Comparison of ENCODE assay signal across 8 cellular contexts in genomic region chr7:149873074-149873967, GRCh38.
DNase-seq lines count a peak whose midpoint lies in the region; ATAC-seq, FAIRE-seq and TF ChIP-seq lines count a peak whose summit lies in the region.

No MANE protein-coding gene starts in this region.

- peaks cover 28% of the 10 kb centered on the region for H3K36me3 ChIP-seq in DND-41 (ENCODE audit: insufficient read depth, low read length)

- no peak for FAIRE-seq in H54 (lab: Jason Lieb, UNC)

- H2AFZ ChIP-seq in DND-41 (ENCODE audit: low read depth, low read length) = peak overlapping the region; percentile 96

- peak overlapping the region; percentile 62 for H3K27ac ChIP-seq in DND-41 (ENCODE audit: low read length)

- H3K27me3 Mint-ChIP-seq in nephron (ENCODE audit: low read depth) = peaks cover 7% of the 10 kb centered on the region

- H3K4me3 ChIP-seq in DND-41 (ENCODE audit: low read depth in 1 of 2, low read length in 2 of 2) = peak overlapping the region; percentile 67 to 79
- H3K4me3 ChIP-seq in fibroblast of pulmonary artery (replicated peaks; ENCODE audit: low read depth, low read length) = peak overlapping the region; percentile 70

- H3K4me3 Mint-ChIP-seq in nephron = peak overlapping the region; percentile 87 to 89 (median 89)

- peaks cover 5% of the 10 kb centered on the region for H4K20me1 ChIP-seq in DND-41 (ENCODE audit: insufficient read depth, low read length)

- H3K27ac Mint-ChIP-seq in nephron = peak overlapping the region; percentile 70 to 94 (median 89)

- H3K27me3 ChIP-seq in DND-41 (ENCODE audit: insufficient read depth, low read length, poor library complexity) = no peaks in the 10 kb centered on the region

- H3K79me2 ChIP-seq in DND-41 (ENCODE audit: insufficient read depth, low read length) = peaks cover 28% of the 10 kb centered on the region

- DNase-seq in DND-41 (peak; percentile 92), H54 (ENCODE audit: insufficient read length, low spot score) (no peak), LoVo (ENCODE audit: low spot score) (peak; percentile 99), RPMI8226 (peak; percentile 97), fibroblast of pulmonary artery (ENCODE audit: low read depth) (peak; percentile 91)
- DNase-seq in activated effector memory CD4-positive, alpha-beta T cell treated with Interleukin-2 at 50 U/mL for 16 hours = peak; percentile 85
- DNase-seq in stimulated activated naive CD4-positive, alpha-beta T cell (lab: John Stamatoyannopoulos, UW) = peak; percentile 75 to 91 (median 85)

- no peak for TF ChIP-seq CTCF in DND-41 (IDR thresholded peaks at IDR 0.05; ENCODE audit: borderline replicate concordance, extremely low read depth, low read length, poor library complexity, severe bottlenecking)
- no peak for TF ChIP-seq CTCF in fibroblast of pulmonary artery (IDR thresholded peaks at IDR 0.05; ENCODE audit: low read length, missing control alignments)
- TF ChIP-seq CTCF in nephron (IDR thresholded peaks at IDR 0.05; ENCODE audit: unreplicated experiment in 3 of 3) = no peak

- peak; percentile 90 for ATAC-seq in DND-41 (ENCODE audit: insufficient read depth, low read depth)

- no peaks in the 10 kb centered on the region for H3K9me3 ChIP-seq in DND-41 (ENCODE audit: insufficient read depth, low read length, severe bottlenecking)

- peak; percentile 24; the same call in 1 of the 2 replicates for TF ChIP-seq POLR2A in H54 (IDR thresholded peaks at IDR 0.05; ENCODE audit: low read depth, low read length)

- peak overlapping the region; percentile 83 for H3K9ac ChIP-seq in DND-41 (ENCODE audit: low read depth, low read length)

- peaks cover 31% of the 10 kb centered on the region for H3K4me1 Mint-ChIP-seq in nephron

- no peaks in the 10 kb centered on the region for H3K9me3 Mint-ChIP-seq in nephron

- peaks cover 69% of the 10 kb centered on the region for H3K4me1 ChIP-seq in DND-41 (ENCODE audit: insufficient read depth, low read length)

- H3K4me2 ChIP-seq in DND-41 (ENCODE audit: insufficient read depth, low read length) = peak overlapping the region; percentile 96

- H3K36me3 Mint-ChIP-seq in nephron (ENCODE audit: low read depth) = no peaks in the 10 kb centered on the region
